Comparison of ENCODE assay signal across 20 cellular contexts in genomic region chr5:56158331-56158960, GRCh38.
DNase-seq lines count a peak whose midpoint lies in the region; ATAC-seq and TF ChIP-seq lines count a peak whose summit lies in the region.
"Had no signal": no experiment of that assay in that cellular context is flagged by ENCODE, and none has a peak within 500 bp of the region (broad histone marks: within the 10 kb centered on the region; RNA-seq: fewer than 3 reads in every experiment).

No MANE protein-coding gene starts in this region.

- no peak for DNase-seq in activated CD4-positive, alpha-beta T cell treated with anti-CD3 and anti-CD28 coated beads, Interleukin-2, amount 10 ng/mL, durations not matched to agents 24 days and 14 days
- no peak for DNase-seq in activated CD4-positive, alpha-beta T cell treated with anti-CD3 and anti-CD28 coated beads for 1 hour
- no peak for DNase-seq in activated naive CD4-positive, alpha-beta T cell treated with anti-CD3 and anti-CD28 coated beads, Interleukin-2, amount 50 U/mL, for 72 hours (ENCODE audit: low spot score in 2 of 2)
- DNase-seq in nucleus accumbens (lab: John Stamatoyannopoulos, UW) (no peak), NCI-H2171 treated with DMSO at 0.1 percent for 48 hours (lab: John Stamatoyannopoulos, UW) (no peak)
- DNase-seq: 8988T; activated CD4-positive, alpha-beta T cell treated with anti-CD3 and anti-CD28 coated beads for 4 hours; cerebellar nuclear complex; GM23248; hypothalamus; NCI-H1048; NCI-H1930; Right ventricle myocardium superior; small intestine; stimulated activated CD4-positive, alpha-beta T cell treated with anti-CD3 and anti-CD28 coated beads, Interleukin-2, amount 100 ng/mL, for 48 hours; testis had no signal

- H3K4me1 Mint-ChIP-seq in activated CD4-positive, alpha-beta T cell treated with anti-CD3 and anti-CD28 coated beads, Interleukin-2, amount 10 ng/mL, durations not matched to agents 24 days and 14 days, result peaks cover 76% of the 10 kb centered on the region
- peaks cover 24% of the 10 kb centered on the region for H3K4me1 Mint-ChIP-seq in nephron

- peak overlapping the region; percentile 83 for H3K4me3 Mint-ChIP-seq in activated CD4-positive, alpha-beta T cell treated with anti-CD3 and anti-CD28 coated beads, Interleukin-2, amount 10 ng/mL, durations not matched to agents 24 days and 14 days
- no peak overlapping the region for H3K4me3 Mint-ChIP-seq in nephron

- ATAC-seq in activated naive CD4-positive, alpha-beta T cell treated with anti-CD3 and anti-CD28 coated beads, Interleukin-2, amount 50 U/mL, for 72 hours, result no peak
- ATAC-seq in HG02623 (IDR thresholded peaks at IDR 0.05; ENCODE audit: unreplicated experiment), result no peak
- ATAC-seq: esophagus mucosa had no signal

- H3K9ac ChIP-seq in HUES6 (ENCODE audit: low read length), result peak overlapping the region; percentile 86
- H3K9ac ChIP-seq: GM23248 had no signal

- TF ChIP-seq CTCF in nephron (IDR thresholded peaks at IDR 0.05; ENCODE audit: unreplicated experiment in 3 of 3), result no peak

- H3K4me3 ChIP-seq in HUES6 (ENCODE audit: low read depth, low read length), result no peak overlapping the region; the same call in 1 of the 2 replicates
- H3K4me3 ChIP-seq: GM23248, testis had no signal

- H3K9me3 Mint-ChIP-seq in activated CD4-positive, alpha-beta T cell treated with anti-CD3 and anti-CD28 coated beads, Interleukin-2, amount 10 ng/mL, durations not matched to agents 24 days and 14 days, result no peaks in the 10 kb centered on the region
- H3K9me3 Mint-ChIP-seq in activated naive CD4-positive, alpha-beta T cell treated with anti-CD3 and anti-CD28 coated beads, Interleukin-2, amount 50 U/mL, for 72 hours, result no peaks in the 10 kb centered on the region
- no peaks in the 10 kb centered on the region for H3K9me3 Mint-ChIP-seq in nephron

- no peaks in the 10 kb centered on the region for H3K27me3 ChIP-seq in HUES6 (ENCODE audit: control insufficient read depth, insufficient read depth, low read length)
- H3K27me3 ChIP-seq: testis had no signal

- no peaks in the 10 kb centered on the region for H3K9me3 ChIP-seq in HUES6 (ENCODE audit: control insufficient read depth, insufficient read depth, low read depth, low read length)
- H3K9me3 ChIP-seq: testis had no signal

- intact Hi-C loops in activated CD4-positive, alpha-beta T cell treated with anti-CD3 and anti-CD28 coated beads, Interleukin-2, amount 10 ng/mL, durations not matched to agents 24 days and 14 days (cut with micrococcal nuclease), result no loop called here

- H3K36me3 Mint-ChIP-seq in activated CD4-positive, alpha-beta T cell treated with anti-CD3 and anti-CD28 coated beads, Interleukin-2, amount 10 ng/mL, durations not matched to agents 24 days and 14 days (ENCODE audit: low read depth), result no peaks in the 10 kb centered on the region
- H3K36me3 Mint-ChIP-seq in activated naive CD4-positive, alpha-beta T cell treated with anti-CD3 and anti-CD28 coated beads, Interleukin-2, amount 50 U/mL, for 72 hours, result peaks cover 0 to 9% of the 10 kb centered on the region in 2 donors
- H3K36me3 Mint-ChIP-seq in nephron (ENCODE audit: low read depth), result no peaks in the 10 kb centered on the region

- no peaks in the 10 kb centered on the region for H3K27me3 Mint-ChIP-seq in activated CD4-positive, alpha-beta T cell treated with anti-CD3 and anti-CD28 coated beads, Interleukin-2, amount 10 ng/mL, durations not matched to agents 24 days and 14 days
- peaks cover 11% of the 10 kb centered on the region for H3K27me3 Mint-ChIP-seq in nephron (ENCODE audit: low read depth)

- no peaks in the 10 kb centered on the region for H3K36me3 ChIP-seq in HUES6 (ENCODE audit: control insufficient read depth, insufficient read depth, low read length)

- H3K27ac ChIP-seq in HUES6 (ENCODE audit: low read depth, low read length), result peak overlapping the region; percentile 92; the same call in 1 of the 2 replicates
- H3K27ac ChIP-seq: GM23248, testis had no signal

- peaks cover 64% of the 10 kb centered on the region for H3K4me1 ChIP-seq in HUES6 (ENCODE audit: control insufficient read depth, insufficient read depth, low read length)

- peak overlapping the region; percentile 92 for H3K27ac Mint-ChIP-seq in activated CD4-positive, alpha-beta T cell treated with anti-CD3 and anti-CD28 coated beads, Interleukin-2, amount 10 ng/mL, durations not matched to agents 24 days and 14 days
- H3K27ac Mint-ChIP-seq in activated naive CD4-positive, alpha-beta T cell treated with anti-CD3 and anti-CD28 coated beads, Interleukin-2, amount 50 U/mL, for 72 hours, result peak overlapping the region; percentile 67 to 92
- H3K27ac Mint-ChIP-seq in nephron, result peak overlapping the region in 2 of 3 experiments; percentile 28 to 72
